In the genomic region with DNA sequence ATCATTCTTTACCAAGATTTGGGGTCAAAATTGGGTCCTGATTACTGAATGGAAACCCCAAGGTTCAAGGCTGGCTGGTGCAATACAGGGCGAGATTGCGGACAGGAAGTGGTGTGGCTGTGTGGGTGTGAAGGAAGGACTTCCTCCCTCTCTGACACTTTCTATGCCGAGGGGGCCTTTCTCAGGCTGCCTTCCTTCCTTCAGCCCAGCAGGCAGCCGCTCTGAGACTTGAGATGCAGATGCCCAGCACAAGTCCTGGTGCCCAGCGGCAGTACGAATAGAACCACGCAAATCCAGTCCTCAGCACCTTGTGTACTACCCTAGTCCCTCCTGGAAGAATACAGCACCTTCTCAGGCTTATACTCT, we compare ENCODE assay signal across 9 cellular contexts. TPM values are rescaled to one million over a fixed set of nuclear protein-coding genes. Genes with fewer than 3 reads are reported as not detected.
DNase-seq lines count a peak whose midpoint lies in the region; ATAC-seq lines count a peak whose summit lies in the region.
"Had no signal": no experiment of that assay in that cellular context is flagged by ENCODE, and none has a peak within 500 bp of the region (broad histone marks: within the 10 kb centered on the region; RNA-seq: fewer than 3 reads in every experiment).

No MANE protein-coding gene starts in this region.

- peak overlapping the region; percentile 98 for H3K27ac Mint-ChIP-seq in activated CD8-positive, alpha-beta memory T cell treated with anti-CD3 and anti-CD28 coated beads, Interleukin-2, amount 10 ng/mL, durations not matched to agents 7 days and 5 days

- DNase-seq in GF-D8 (lab: John Stamatoyannopoulos, UW) (peak; percentile 80), NCI-H2196 (lab: John Stamatoyannopoulos, UW; ENCODE audit: unreplicated experiment) (no peak), T1000 (lab: John Stamatoyannopoulos, UW) (no peak), NCI-H226 (no peak)
- peak; percentile 96 for DNase-seq in activated CD8-positive, alpha-beta memory T cell treated with anti-CD3 and anti-CD28 coated beads, Interleukin-2, amount 10 ng/mL, durations not matched to agents 7 days and 5 days
- peak; percentile 63 to 73 for DNase-seq in stimulated activated CD8-positive, alpha-beta memory T cell treated with anti-CD3 and anti-CD28 coated beads, Interleukin-2, amount 100 ng/mL, for 48 hours (ENCODE audit: low read depth in 2 of 2)

- no peaks in the 10 kb centered on the region for H3K27me3 Mint-ChIP-seq in activated CD8-positive, alpha-beta memory T cell treated with anti-CD3 and anti-CD28 coated beads, Interleukin-2, amount 10 ng/mL, durations not matched to agents 7 days and 5 days

- CTCF ChIA-PET in activated CD8-positive, alpha-beta memory T cell treated with anti-CD3 and anti-CD28 coated beads, Interleukin-2, amount 10 ng/mL, durations not matched to agents 7 days and 5 days (lab: Charles Lee), result interaction anchor here (0.8 to 1.7 kb wide), 8 partner anchors 10 to 43 kb away, joined by 3 to 15 read pairs (median 4); no protein-coding TSS in a partner anchor

- peak overlapping the region; percentile 56 for H3K4me3 Mint-ChIP-seq in activated CD8-positive, alpha-beta memory T cell treated with anti-CD3 and anti-CD28 coated beads, Interleukin-2, amount 10 ng/mL, durations not matched to agents 7 days and 5 days
- H3K4me3 Mint-ChIP-seq: neural crest cell had no signal

- peaks cover 92% of the 10 kb centered on the region for H3K4me1 Mint-ChIP-seq in activated CD8-positive, alpha-beta memory T cell treated with anti-CD3 and anti-CD28 coated beads, Interleukin-2, amount 10 ng/mL, durations not matched to agents 7 days and 5 days
- H3K4me1 Mint-ChIP-seq: neural crest cell had no signal

- ATAC-seq in GM19372 (IDR thresholded peaks at IDR 0.05; ENCODE audit: low read depth, unreplicated experiment) (peak; percentile 82), HG03342 (IDR thresholded peaks at IDR 0.05; ENCODE audit: unreplicated experiment) (peak; percentile 70)
- ATAC-seq in activated CD8-positive, alpha-beta memory T cell treated with anti-CD3 and anti-CD28 coated beads, Interleukin-2, amount 10 ng/mL, durations not matched to agents 7 days and 5 days, result peak; percentile 78

- H3K36me3 Mint-ChIP-seq in activated CD8-positive, alpha-beta memory T cell treated with anti-CD3 and anti-CD28 coated beads, Interleukin-2, amount 10 ng/mL, durations not matched to agents 7 days and 5 days, result peaks cover 29% of the 10 kb centered on the region

- no peaks in the 10 kb centered on the region for H3K9me3 Mint-ChIP-seq in activated CD8-positive, alpha-beta memory T cell treated with anti-CD3 and anti-CD28 coated beads, Interleukin-2, amount 10 ng/mL, durations not matched to agents 7 days and 5 days (ENCODE audit: low read depth)
- H3K9me3 Mint-ChIP-seq: neural crest cell had no signal

RNA-seq across cellular contexts. Expression of a gene that starts 16.3 kb away (rescaled TPM):
- total RNA-seq in activated CD8-positive, alpha-beta memory T cell treated with anti-CD3 and anti-CD28 coated beads, Interleukin-2, amount 10 ng/mL, durations not matched to agents 7 days and 5 days, result 100 to 1,000 TPM; 109 to 130 TPM
- total RNA-seq: neural crest cell had no signal

Comparison
In these comparisons a context has a peak if more than half of its experiments do, and no peak if none do; other contexts are left out.
1. DNase-seq: peak in GF-D8 (single experiment), activated CD8-positive, alpha-beta memory T cell treated with anti-CD3 and anti-CD28 coated beads, Interleukin-2, amount 10 ng/mL, durations not matched to agents 7 days and 5 days (single experiment) and stimulated activated CD8-positive, alpha-beta memory T cell treated with anti-CD3 and anti-CD28 coated beads, Interleukin-2, amount 100 ng/mL, for 48 hours (2 of 2); none in NCI-H2196 (single experiment), T1000 (single experiment) and NCI-H226 (single experiment).
2. Peak in every context shown above with its lines, with median percentiles within 50 percentile points of each other: ATAC-seq.